Comparison of ENCODE assay signal across 25 cellular contexts in genomic region chr16:6280055-6280454, GRCh38.
"Had no signal": no experiment of that assay in that cellular context is flagged by ENCODE, and none has a peak within 500 bp of the region (broad histone marks: within the 10 kb centered on the region; RNA-seq: fewer than 3 reads in every experiment).

No MANE protein-coding gene starts in this region.

- H3K4me3 Mint-ChIP-seq: natural killer cell; nephron; stimulated activated effector memory CD8-positive, alpha-beta T cell treated with anti-CD3 and anti-CD28 coated beads, Interleukin-12 subunit alpha, Interleukin-12 subunit beta, amount 100 ng/mL, for 72 hours; stimulated activated naive B cell treated with anti-CD40 and anti-IgM and Interleukin-4, amounts not matched to agents 10 μg/mL and 1 μg/mL and 100 μg/mL, for 72 hours; stimulated activated naive CD8-positive, alpha-beta T cell treated with anti-CD3 and anti-CD28 coated beads, Interleukin-15, Interleukin-2, amounts not matched to agents 100 ng/mL and 50 ng/mL, for 24 hours had no signal

- H3K36me3 Mint-ChIP-seq: natural killer cell; stimulated activated effector memory CD8-positive, alpha-beta T cell treated with anti-CD3 and anti-CD28 coated beads, Interleukin-12 subunit alpha, Interleukin-12 subunit beta, amount 100 ng/mL, for 72 hours; stimulated activated naive B cell treated with anti-CD40 and anti-IgM and Interleukin-4, amounts not matched to agents 10 μg/mL and 1 μg/mL and 100 μg/mL, for 72 hours had no signal

- H3K36me3 ChIP-seq: neutrophil, pancreas, prostate gland, right lobe of liver, sigmoid colon, stomach, thoracic aorta, thyroid gland, tibial nerve, upper lobe of left lung, vagina had no signal

- H3K9me3 Mint-ChIP-seq: natural killer cell, nephron had no signal

- DNase-seq: natural killer cell; nucleus accumbens; pancreas; right cardiac atrium; right lobe of liver; sigmoid colon; small intestine; stimulated activated CD4-positive, alpha-beta T cell treated with anti-CD3 and anti-CD28 coated beads, Interleukin-15, amount 100 ng/mL, for 24 hours; stimulated activated CD4-positive, alpha-beta T cell treated with anti-CD3 and anti-CD28 coated beads, Interleukin-2, amount 100 ng/mL, for 24 hours; stimulated activated CD4-positive, alpha-beta T cell treated with anti-CD3 and anti-CD28 coated beads, Interleukin-2, amount 100 ng/mL, for 48 hours; stimulated activated CD4-positive, alpha-beta T cell treated with anti-CD3 and anti-CD28 coated beads, Interleukin-4, amount 100 ng/mL, for 24 hours; stimulated activated naive B cell treated with anti-CD40 and anti-IgM and Interleukin-4, amounts not matched to agents 10 μg/mL and 1 μg/mL and 100 μg/mL, for 72 hours; stimulated activated naive CD4-positive, alpha-beta T cell treated with Interleukin-2 at 50 U/mL for 16 hours; stomach; thyroid gland; trophoblast cell; upper lobe of left lung had no signal

- H3K4me1 ChIP-seq: pancreas, prostate gland, right lobe of liver, sigmoid colon, stomach, thyroid gland, tibial nerve, upper lobe of left lung, vagina had no signal

- H3K4me1 Mint-ChIP-seq: natural killer cell; nephron; stimulated activated effector memory CD8-positive, alpha-beta T cell treated with anti-CD3 and anti-CD28 coated beads, Interleukin-12 subunit alpha, Interleukin-12 subunit beta, amount 100 ng/mL, for 72 hours; stimulated activated naive B cell treated with anti-CD40 and anti-IgM and Interleukin-4, amounts not matched to agents 10 μg/mL and 1 μg/mL and 100 μg/mL, for 72 hours had no signal

- H3K4me3 ChIP-seq: pancreas, prostate gland, right lobe of liver, sigmoid colon, stomach, thoracic aorta, thyroid gland, tibial nerve, upper lobe of left lung, vagina had no signal

- H3K27ac ChIP-seq: neutrophil, pancreas, prostate gland, right lobe of liver, sigmoid colon, stomach, thoracic aorta, thyroid gland, tibial nerve, upper lobe of left lung, vagina had no signal

- H3K27me3 ChIP-seq: neutrophil, right lobe of liver, sigmoid colon, stomach, thyroid gland, tibial nerve, upper lobe of left lung, vagina had no signal

- H3K27ac Mint-ChIP-seq: natural killer cell; nephron; stimulated activated effector memory CD8-positive, alpha-beta T cell treated with anti-CD3 and anti-CD28 coated beads, Interleukin-12 subunit alpha, Interleukin-12 subunit beta, amount 100 ng/mL, for 72 hours; stimulated activated naive B cell treated with anti-CD40 and anti-IgM and Interleukin-4, amounts not matched to agents 10 μg/mL and 1 μg/mL and 100 μg/mL, for 72 hours; stimulated activated naive CD8-positive, alpha-beta T cell treated with anti-CD3 and anti-CD28 coated beads, Interleukin-15, Interleukin-2, amounts not matched to agents 100 ng/mL and 50 ng/mL, for 24 hours had no signal

- H3K9me3 ChIP-seq: neutrophil, pancreas, prostate gland, right lobe of liver, sigmoid colon, thoracic aorta, thyroid gland, tibial nerve, upper lobe of left lung, vagina had no signal

- H3K27me3 Mint-ChIP-seq: stimulated activated naive B cell treated with anti-CD40 and anti-IgM and Interleukin-4, amounts not matched to agents 10 μg/mL and 1 μg/mL and 100 μg/mL, for 72 hours; stimulated activated naive CD8-positive, alpha-beta T cell treated with anti-CD3 and anti-CD28 coated beads, Interleukin-15, Interleukin-2, amounts not matched to agents 100 ng/mL and 50 ng/mL, for 24 hours had no signal
